Comparison of ENCODE assay signal across 10 cellular contexts in the genomic region with DNA sequence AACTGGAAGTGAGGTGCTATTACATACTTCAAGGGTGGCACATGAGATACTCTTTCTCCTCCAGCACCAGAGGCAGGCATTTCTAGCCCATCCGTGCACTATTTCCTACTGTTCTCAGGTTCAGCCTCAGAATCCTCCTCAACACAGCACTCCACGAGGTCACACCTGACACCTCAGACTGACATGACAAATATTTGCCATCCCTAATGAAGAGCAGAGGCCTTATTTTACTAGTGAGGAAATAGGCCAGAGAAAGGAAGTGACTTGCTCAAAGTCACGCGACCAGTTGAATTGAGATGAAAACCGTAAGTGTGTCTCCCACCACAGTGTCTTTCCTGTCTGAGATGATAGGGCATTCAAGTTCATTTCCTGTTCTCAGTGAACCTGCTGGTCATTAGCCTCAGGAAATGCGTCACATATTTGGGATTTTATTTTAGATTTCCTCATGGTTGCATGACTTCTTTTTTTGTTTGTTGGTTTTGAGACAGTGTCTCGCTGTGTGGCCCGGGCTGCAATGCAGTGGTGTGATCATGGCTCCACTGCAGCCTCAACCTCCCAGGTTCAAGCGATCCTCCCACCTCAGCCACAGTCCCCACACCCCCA. TPM values are rescaled to one million over a fixed set of nuclear protein-coding genes. Genes with fewer than 3 reads are reported as not detected.
A peak's percentile ranks its signal among the peaks of the same experiment; 100 is the strongest.
DNase-seq lines count a peak whose midpoint lies in the region; ATAC-seq and TF ChIP-seq lines count a peak whose summit lies in the region.
"Had no signal": no experiment of that assay in that cellular context is flagged by ENCODE, and none has a peak within 500 bp of the region (broad histone marks: within the 10 kb centered on the region; RNA-seq: fewer than 3 reads in every experiment).

No MANE protein-coding gene starts in this region.

- H3K4me2 ChIP-seq in neuronal stem cell (ENCODE audit: insufficient read depth, low read length, poor library complexity, severe bottlenecking): no peak overlapping the region

- H3K9me3 Mint-ChIP-seq in chondrocyte (ENCODE audit: low read depth): no peaks in the 10 kb centered on the region

- H3K4ac ChIP-seq in neuronal stem cell (ENCODE audit: low read length): no peak overlapping the region

- no peak overlapping the region for H4K91ac ChIP-seq in neuronal stem cell (ENCODE audit: low read depth, low read length, poor library complexity)

- H2BK120ac ChIP-seq in neuronal stem cell (ENCODE audit: low read depth, low read length): no peak overlapping the region

- peaks cover 18% of the 10 kb centered on the region for H3K27me3 Mint-ChIP-seq in chondrocyte (ENCODE audit: low read depth)

- H3K4me3 ChIP-seq in skin epidermis (no peak overlapping the region), neuronal stem cell (ENCODE audit: low read length in 2 of 2) (no peak overlapping the region)

- peak; percentile 57 for ATAC-seq in Right ventricle myocardium superior (ENCODE audit: poor library complexity)

- WGBS in neuronal stem cell (ENCODE audit: extremely low coverage in 2 of 2, insufficient read length in 2 of 2, insufficient replicate concordance in 1 of 2), 2 donors: no CpG with 5 or more reads among the region's 9 CpGs

- H3K79me1 ChIP-seq in neuronal stem cell (ENCODE audit: low read depth, low read length): no peaks in the 10 kb centered on the region

- H3K4me3 Mint-ChIP-seq in chondrocyte (ENCODE audit: unreplicated experiment): no peak overlapping the region

- no peak overlapping the region for H2AK5ac ChIP-seq in neuronal stem cell (ENCODE audit: low read depth, low read length)

- H2BK5ac ChIP-seq in neuronal stem cell (ENCODE audit: low read length): no peak overlapping the region

- H3K4me1 Mint-ChIP-seq in chondrocyte (ENCODE audit: low read depth): peaks cover 8% of the 10 kb centered on the region

- DNase-seq in Right ventricle myocardium superior (no peak), cardiac septum (ENCODE audit: low spot score) (no peak), chondrocyte (ENCODE audit: low spot score) (no peak), SW 1271 (lab: John Stamatoyannopoulos, UW) (no peak), neuronal stem cell (ENCODE audit: low spot score) (no peak), DMS79 treated with DMSO at 0.1 percent for 48 hours (lab: John Stamatoyannopoulos, UW) (no peak)
- peak; percentile 42 for DNase-seq in activated CD4-positive, CD25-positive, alpha-beta regulatory T cell treated with anti-CD3 and anti-CD28 coated beads, Interleukin-2, amount 50 U/mL, for 16 hours (ENCODE audit: low read depth, low spot score)

- peaks cover 0 to 8% (median 0%) of the 10 kb centered on the region in 3 experiments for H3K27me3 ChIP-seq in neuronal stem cell (ENCODE audit: control insufficient read depth in 3 of 3, insufficient read depth in 3 of 3, low read depth in 1 of 3, low read length in 3 of 3)

- H3K23ac ChIP-seq in neuronal stem cell (ENCODE audit: low read depth, low read length, poor library complexity): no peak overlapping the region

- H3K18ac ChIP-seq in neuronal stem cell (ENCODE audit: low read length): no peak overlapping the region

- no peak overlapping the region for H2BK15ac ChIP-seq in neuronal stem cell (ENCODE audit: low read length)

- no peak overlapping the region for H3K9ac ChIP-seq in neuronal stem cell (ENCODE audit: low read depth, low read length, poor library complexity)

- H3K36me3 ChIP-seq in neuronal stem cell (replicated peaks in 1 of 2; ENCODE audit: control insufficient read depth in 2 of 2, insufficient read depth in 2 of 2, low read length in 2 of 2): no peaks in the 10 kb centered on the region

- H3K4me1 ChIP-seq in neuronal stem cell (ENCODE audit: control insufficient read depth in 2 of 2, insufficient read depth in 1 of 2, low read depth in 1 of 2, low read length in 2 of 2): peaks cover 0 to 31% of the 10 kb centered on the region in 2 donors

- intact Hi-C loops in Right ventricle myocardium superior (cut with DNase I): no loop called here
- intact Hi-C loops in cardiac septum (cut with DNase I): no loop called here

- H3K14ac ChIP-seq in neuronal stem cell (ENCODE audit: low read length): no peak overlapping the region

- peak overlapping the region; percentile 17 for H3K27ac Mint-ChIP-seq in chondrocyte (ENCODE audit: unreplicated experiment)

- H4K8ac ChIP-seq in neuronal stem cell (ENCODE audit: low read depth, low read length): no peak overlapping the region

- no peaks in the 10 kb centered on the region for H3K36me3 Mint-ChIP-seq in chondrocyte (ENCODE audit: low read depth)

- no peaks in the 10 kb centered on the region for H3K9me3 ChIP-seq in neuronal stem cell (replicated peaks in 1 of 2; ENCODE audit: control insufficient read depth in 2 of 2, insufficient read depth in 1 of 2, low read depth in 1 of 2, low read length in 2 of 2)

- no peak overlapping the region for H2AFZ ChIP-seq in neuronal stem cell (ENCODE audit: low read length)

- H3K27ac ChIP-seq in skin epidermis: peak overlapping the region in 13 of 21 experiments; percentile 3 to 70 (median 56)
- no peak overlapping the region for H3K27ac ChIP-seq in neuronal stem cell (replicated peaks; ENCODE audit: low read length)

- H2BK12ac ChIP-seq in neuronal stem cell (ENCODE audit: low read length): no peak overlapping the region

- no peak for TF ChIP-seq CTCF in chondrocyte (IDR thresholded peaks at IDR 0.05)

RNA-seq across cellular contexts. Expression of gene SEZ6, which starts 23.5 kb away (rescaled TPM):
- total RNA-seq in Right ventricle myocardium superior: not detected
- total RNA-seq in cardiac septum: not detected
- 0.35 to 0.46 TPM in 2 of 3 replicates, not detected in the other for total RNA-seq in chondrocyte
- polyA plus RNA-seq in neuronal stem cell (2013, experiment 1 of 2): 0.04 TPM
- polyA plus RNA-seq in neuronal stem cell (2013, experiment 2 of 2): 0.04 TPM
- total RNA-seq: T-helper 2 cell treated with Interferon-gamma antibody and Interleukin-4, amounts not matched to agents 100 ng/mL and 5 ng/mL, for 36 hours had no signal
- polyA plus RNA-seq: AG04450 had no signal

RNA-seq across cellular contexts. Expression of gene PHF12, which starts 31.0 kb away (rescaled TPM):
- total RNA-seq in Right ventricle myocardium superior: 14.8 TPM
- 20.4 TPM for total RNA-seq in cardiac septum
- 30.2 to 49.2 TPM (median 33.6 TPM) in 3 replicates for total RNA-seq in chondrocyte
- 24.9 TPM for polyA plus RNA-seq in neuronal stem cell (2013, experiment 1 of 2)
- polyA plus RNA-seq in neuronal stem cell (2013, experiment 2 of 2): 24.3 TPM
